ENCODE assay signal across 17 cellular contexts in genomic region chr16:17311333-17312099, GRCh38.
DNase-seq lines count a peak whose midpoint lies in the region; ATAC-seq and TF ChIP-seq lines count a peak whose summit lies in the region.
"Had no signal": no experiment of that assay in that cellular context is flagged by ENCODE, and none has a peak within 500 bp of the region (broad histone marks: within the 10 kb centered on the region; RNA-seq: fewer than 3 reads in every experiment).

No MANE protein-coding gene starts in this region.

- peaks cover 51% of the 10 kb centered on the region for H3K4me1 Mint-ChIP-seq in activated naive CD4-positive, alpha-beta T cell treated with anti-CD3 and anti-CD28 coated beads, Interleukin-2, amount 10 ng/mL, durations not matched to agents 7 days and 5 days
- H3K4me1 Mint-ChIP-seq in WTC11 (peaks cover 48% of the 10 kb centered on the region), immature natural killer cell (peaks cover 48 to 70% of the 10 kb centered on the region in 2 donors)

- H3K9me3 Mint-ChIP-seq in activated naive CD4-positive, alpha-beta T cell treated with anti-CD3 and anti-CD28 coated beads, Interleukin-2, amount 10 ng/mL, durations not matched to agents 7 days and 5 days, result no peaks in the 10 kb centered on the region
- H3K9me3 Mint-ChIP-seq in WTC11 (peaks cover 4% of the 10 kb centered on the region; the same call in 1 of the 2 replicates), immature natural killer cell (no peaks in the 10 kb centered on the region)
- H3K9me3 Mint-ChIP-seq: neural progenitor cell had no signal

- no peaks in the 10 kb centered on the region for H3K27me3 Mint-ChIP-seq in activated naive CD4-positive, alpha-beta T cell treated with anti-CD3 and anti-CD28 coated beads, Interleukin-2, amount 10 ng/mL, durations not matched to agents 7 days and 5 days
- H3K27me3 Mint-ChIP-seq in WTC11 (ENCODE audit: low read depth), result no peaks in the 10 kb centered on the region
- no peaks in the 10 kb centered on the region for H3K27me3 Mint-ChIP-seq in immature natural killer cell (ENCODE audit: low read depth in 3 of 3)

- intact Hi-C loops in tibial artery (cut with DNase I; ENCODE audit: low total_unique reads), result no loop called here

- H3K27me3 ChIP-seq in tibial artery, result no peaks in the 10 kb centered on the region
- H3K27me3 ChIP-seq: neural progenitor cell had no signal

- peak overlapping the region; percentile 64 for H3K27ac Mint-ChIP-seq in activated naive CD4-positive, alpha-beta T cell treated with anti-CD3 and anti-CD28 coated beads, Interleukin-2, amount 10 ng/mL, durations not matched to agents 7 days and 5 days
- H3K27ac Mint-ChIP-seq in WTC11 (no peak overlapping the region), immature natural killer cell (peak overlapping the region in 5 of 6 donors; percentile 65 to 91 (median 82))
- H3K27ac Mint-ChIP-seq: neural progenitor cell had no signal

- DNase-seq in activated naive CD4-positive, alpha-beta T cell treated with anti-CD3 and anti-CD28 coated beads, Interleukin-2, amount 10 ng/mL, durations not matched to agents 7 days and 5 days, result no peak
- DNase-seq in activated naive CD4-positive, alpha-beta T cell (lab: John Stamatoyannopoulos, UW), result no peak
- DNase-seq in WTC11 (ENCODE audit: low spot score) (no peak), immature natural killer cell (no peak), tibial artery (no peak), NCI-H2196 (lab: John Stamatoyannopoulos, UW; ENCODE audit: unreplicated experiment) (no peak), NCI-H524 (lab: John Stamatoyannopoulos, UW) (no peak)
- DNase-seq: activated CD4-positive, alpha-beta T cell treated with anti-CD3 and anti-CD28 coated beads, Interleukin-2, amount 50 U/mL, for 48 hours; activated T-cell treated with anti-CD3 and anti-CD28 coated beads, Interleukin-2, amount 50 U/mL, for 48 hours; EL; glutamatergic neuron; NCI-H2029 treated with DMSO at 0.1 percent for 48 hours; NCI-H524 treated with DMSO at 0.1 percent for 48 hours; stimulated activated CD4-positive, alpha-beta T cell treated with anti-CD3 and anti-CD28 coated beads, Interleukin-2, amount 100 ng/mL, for 48 hours had no signal

- H3K9me3 ChIP-seq in tibial artery, result no peaks in the 10 kb centered on the region
- H3K9me3 ChIP-seq: thoracic aorta had no signal

- peak; percentile 55; the same call in 1 of the 2 replicates for ATAC-seq in WTC11
- ATAC-seq in GM19467 (IDR thresholded peaks at IDR 0.05; ENCODE audit: unreplicated experiment), result no peak

- H3K36me3 Mint-ChIP-seq in activated naive CD4-positive, alpha-beta T cell treated with anti-CD3 and anti-CD28 coated beads, Interleukin-2, amount 10 ng/mL, durations not matched to agents 7 days and 5 days, result peaks cover 22% of the 10 kb centered on the region
- H3K36me3 Mint-ChIP-seq in WTC11 (no peaks in the 10 kb centered on the region), immature natural killer cell (peaks cover 0 to 4% (median 4%) of the 10 kb centered on the region in 3 donors)
- H3K36me3 Mint-ChIP-seq: neural progenitor cell had no signal

- CTCF ChIA-PET in activated naive CD4-positive, alpha-beta T cell treated with anti-CD3 and anti-CD28 coated beads, Interleukin-2, amount 10 ng/mL, durations not matched to agents 7 days and 5 days (lab: Charles Lee), result no interaction called here
- CTCF ChIA-PET in WTC11 (lab: Charles Lee), result interaction anchor here (0.9 kb wide), 1 partner anchor 156 kb away, joined by 3 read pairs; no protein-coding TSS in a partner anchor

- POLR2A ChIA-PET in WTC11 (lab: Charles Lee), result interaction anchor here (0.7 kb wide), 1 partner anchor 106 kb away, joined by 3 read pairs; no protein-coding TSS in a partner anchor

- no peak overlapping the region for H3K4me3 ChIP-seq in tibial artery
- H3K4me3 ChIP-seq: neural progenitor cell, thoracic aorta had no signal

- H3K4me3 Mint-ChIP-seq in activated naive CD4-positive, alpha-beta T cell treated with anti-CD3 and anti-CD28 coated beads, Interleukin-2, amount 10 ng/mL, durations not matched to agents 7 days and 5 days, result no peak overlapping the region
- no peak overlapping the region for H3K4me3 Mint-ChIP-seq in WTC11
- H3K4me3 Mint-ChIP-seq in immature natural killer cell, result peak overlapping the region in 4 of 5 donors; percentile 7 to 46 (median 24)
- H3K4me3 Mint-ChIP-seq: neural progenitor cell had no signal

- H3K4me1 ChIP-seq in tibial artery, result peaks cover 0 to 29% (median 21%) of the 10 kb centered on the region in 4 donors

- no peaks in the 10 kb centered on the region for H3K36me3 ChIP-seq in tibial artery
- H3K36me3 ChIP-seq: neural progenitor cell, thoracic aorta had no signal

- H3K27ac ChIP-seq in tibial artery, result peak overlapping the region; percentile 81 to 84
- H3K27ac ChIP-seq: neural progenitor cell, thoracic aorta had no signal

- TF ChIP-seq CTCF in WTC11 (IDR thresholded peaks at IDR 0.05), result no peak
- no peak for TF ChIP-seq CTCF in tibial artery (IDR thresholded peaks at IDR 0.05)

TF ChIP-seq in WTC11, 78 proteins besides CTCF, POLR2A, EP300 and RAD21 (continues in another document):
- TF ChIP-seq RORB (CRISPR knock-in tag; IDR thresholded peaks at IDR 0.05) (no peak), ZSCAN18 (CRISPR knock-in tag; IDR thresholded peaks at IDR 0.05) (no peak), NFYB (CRISPR knock-in tag; conservative IDR thresholded peaks at IDR 0.05; ENCODE audit: low read depth) (no peak), SP1 (CRISPR knock-in tag; conservative IDR thresholded peaks at IDR 0.05) (no peak), ERG (CRISPR knock-in tag; IDR thresholded peaks at IDR 0.05) (no peak), ATF2 (CRISPR knock-in tag; IDR thresholded peaks at IDR 0.05; ENCODE audit: borderline replicate concordance, low read depth) (no peak), ZBTB43 (CRISPR knock-in tag; IDR thresholded peaks at IDR 0.05) (no peak), FOXJ3 (CRISPR knock-in tag; IDR thresholded peaks at IDR 0.05; ENCODE audit: borderline replicate concordance) (no peak), TEAD4 (CRISPR knock-in tag; IDR thresholded peaks at IDR 0.05) (no peak), ZNF423 (CRISPR knock-in tag; IDR thresholded peaks at IDR 0.05) (no peak), FOXP4 (CRISPR knock-in tag; IDR thresholded peaks at IDR 0.05) (no peak), GABPB1 (CRISPR knock-in tag; IDR thresholded peaks at IDR 0.05) (no peak)

Comparison
In these comparisons a context has a peak if more than half of its experiments do, and no peak if none do; other contexts are left out.
1. H3K4me3 Mint-ChIP-seq: peak in immature natural killer cell (4 of 5); none in activated naive CD4-positive, alpha-beta T cell treated with anti-CD3 and anti-CD28 coated beads, Interleukin-2, amount 10 ng/mL, durations not matched to agents 7 days and 5 days (single experiment) and WTC11 (single experiment).